Comparison of ENCODE assay signal across 16 cellular contexts in genomic region chr9:86047361-86047760, GRCh38.
"Had no signal": no experiment of that assay in that cellular context is flagged by ENCODE, and none has a peak within 500 bp of the region (broad histone marks: within the 10 kb centered on the region; RNA-seq: fewer than 3 reads in every experiment).

No MANE protein-coding gene starts in this region.

- H3K4me1 Mint-ChIP-seq: stimulated activated effector memory CD8-positive, alpha-beta T cell treated with anti-CD3 and anti-CD28 coated beads, Interleukin-12 subunit alpha, Interleukin-12 subunit beta, amount 100 ng/mL, for 72 hours had no signal

- H3K9me3 Mint-ChIP-seq: dendritic cell treated with granulocyte-macrophage colony-stimulating factor and Interleukin-4, amounts not matched to agents 40 ng/mL and 50 ng/mL, for 4 days; natural killer cell; stimulated activated effector memory CD8-positive, alpha-beta T cell treated with anti-CD3 and anti-CD28 coated beads, Interleukin-12 subunit alpha, Interleukin-12 subunit beta, amount 100 ng/mL, for 72 hours had no signal

- H3K4me3 Mint-ChIP-seq: dendritic cell treated with granulocyte-macrophage colony-stimulating factor and Interleukin-4, amounts not matched to agents 40 ng/mL and 50 ng/mL, for 4 days; natural killer cell; stimulated activated effector memory CD8-positive, alpha-beta T cell treated with anti-CD3 and anti-CD28 coated beads, Interleukin-12 subunit alpha, Interleukin-12 subunit beta, amount 100 ng/mL, for 72 hours had no signal

- H3K27me3 Mint-ChIP-seq: dendritic cell treated with granulocyte-macrophage colony-stimulating factor and Interleukin-4, amounts not matched to agents 40 ng/mL and 50 ng/mL, for 4 days; progenitor cell of endocrine pancreas had no signal

- H3K36me3 Mint-ChIP-seq: natural killer cell; stimulated activated effector memory CD8-positive, alpha-beta T cell treated with anti-CD3 and anti-CD28 coated beads, Interleukin-12 subunit alpha, Interleukin-12 subunit beta, amount 100 ng/mL, for 72 hours had no signal

- ATAC-seq: left ventricle myocardium superior; lower lobe of right lung; natural killer cell; right lobe of liver; stimulated activated effector memory CD8-positive, alpha-beta T cell treated with anti-CD3 and anti-CD28 coated beads, Interleukin-12 subunit alpha, Interleukin-12 subunit beta, amount 100 ng/mL, for 72 hours had no signal

- H3K9ac ChIP-seq: parathyroid adenoma had no signal

- H3K27ac ChIP-seq: lower lobe of right lung, parathyroid adenoma, right lobe of liver, stomach, tibial artery, upper lobe of left lung had no signal

- H3K4me3 ChIP-seq: lower lobe of right lung, right lobe of liver, stomach, tibial artery, upper lobe of left lung had no signal

- DNase-seq: effector memory CD4-positive, alpha-beta T cell; erythroblast; left ventricle myocardium superior; lower lobe of right lung; natural killer cell; right lobe of liver; stimulated activated CD4-positive, alpha-beta T cell treated with anti-CD3 and anti-CD28 coated beads, Interleukin-2, amount 100 ng/mL, for 24 hours; stimulated activated CD4-positive, alpha-beta T cell treated with anti-CD3 and anti-CD28 coated beads, Interleukin-4, amount 100 ng/mL, for 24 hours; stimulated activated naive CD4-positive, alpha-beta T cell treated with Interleukin-2 at 50 U/mL for 16 hours; stomach; tibial artery had no signal

- H3K36me3 ChIP-seq: lower lobe of right lung, right lobe of liver, tibial artery, upper lobe of left lung had no signal

- H3K9me3 ChIP-seq: lower lobe of right lung, right lobe of liver, stomach, tibial artery, upper lobe of left lung had no signal

- H3K4me1 ChIP-seq: lower lobe of right lung, right lobe of liver, stomach, tibial artery, upper lobe of left lung had no signal

- H3K27me3 ChIP-seq: right lobe of liver, stomach, tibial artery, upper lobe of left lung had no signal

- H3K27ac Mint-ChIP-seq: dendritic cell treated with granulocyte-macrophage colony-stimulating factor and Interleukin-4, amounts not matched to agents 40 ng/mL and 50 ng/mL, for 4 days; natural killer cell; progenitor cell of endocrine pancreas; stimulated activated effector memory CD8-positive, alpha-beta T cell treated with anti-CD3 and anti-CD28 coated beads, Interleukin-12 subunit alpha, Interleukin-12 subunit beta, amount 100 ng/mL, for 72 hours had no signal
